Comparison of ENCODE assay signal across 1 cellular context in the genomic region with DNA sequence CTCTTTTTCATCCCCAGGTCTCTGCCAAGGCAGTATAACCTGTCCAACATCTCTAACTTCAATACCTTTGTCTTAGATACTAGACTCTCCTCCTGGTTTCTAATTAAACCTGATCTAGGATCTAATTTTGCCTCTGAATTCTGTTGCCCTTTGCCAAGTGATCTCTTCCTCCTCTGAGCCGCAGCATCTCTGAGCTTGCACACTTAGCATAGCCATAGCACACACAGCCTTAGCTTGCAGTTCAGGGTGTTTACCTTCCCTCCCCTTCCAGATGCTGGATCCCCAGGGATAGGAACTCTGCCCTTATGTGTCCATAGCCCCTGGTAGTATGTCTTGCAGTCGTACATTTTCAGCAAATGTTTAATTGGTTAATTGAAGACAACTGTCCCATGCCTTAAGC.
TF ChIP-seq lines count a peak whose summit lies in the region.

No MANE protein-coding gene starts in this region.

TF ChIP-seq in GM23338, 12 proteins besides CTCF, POLR2A, EP300 and RAD21 (continued from another document):
- TF ChIP-seq, protein P1, sequence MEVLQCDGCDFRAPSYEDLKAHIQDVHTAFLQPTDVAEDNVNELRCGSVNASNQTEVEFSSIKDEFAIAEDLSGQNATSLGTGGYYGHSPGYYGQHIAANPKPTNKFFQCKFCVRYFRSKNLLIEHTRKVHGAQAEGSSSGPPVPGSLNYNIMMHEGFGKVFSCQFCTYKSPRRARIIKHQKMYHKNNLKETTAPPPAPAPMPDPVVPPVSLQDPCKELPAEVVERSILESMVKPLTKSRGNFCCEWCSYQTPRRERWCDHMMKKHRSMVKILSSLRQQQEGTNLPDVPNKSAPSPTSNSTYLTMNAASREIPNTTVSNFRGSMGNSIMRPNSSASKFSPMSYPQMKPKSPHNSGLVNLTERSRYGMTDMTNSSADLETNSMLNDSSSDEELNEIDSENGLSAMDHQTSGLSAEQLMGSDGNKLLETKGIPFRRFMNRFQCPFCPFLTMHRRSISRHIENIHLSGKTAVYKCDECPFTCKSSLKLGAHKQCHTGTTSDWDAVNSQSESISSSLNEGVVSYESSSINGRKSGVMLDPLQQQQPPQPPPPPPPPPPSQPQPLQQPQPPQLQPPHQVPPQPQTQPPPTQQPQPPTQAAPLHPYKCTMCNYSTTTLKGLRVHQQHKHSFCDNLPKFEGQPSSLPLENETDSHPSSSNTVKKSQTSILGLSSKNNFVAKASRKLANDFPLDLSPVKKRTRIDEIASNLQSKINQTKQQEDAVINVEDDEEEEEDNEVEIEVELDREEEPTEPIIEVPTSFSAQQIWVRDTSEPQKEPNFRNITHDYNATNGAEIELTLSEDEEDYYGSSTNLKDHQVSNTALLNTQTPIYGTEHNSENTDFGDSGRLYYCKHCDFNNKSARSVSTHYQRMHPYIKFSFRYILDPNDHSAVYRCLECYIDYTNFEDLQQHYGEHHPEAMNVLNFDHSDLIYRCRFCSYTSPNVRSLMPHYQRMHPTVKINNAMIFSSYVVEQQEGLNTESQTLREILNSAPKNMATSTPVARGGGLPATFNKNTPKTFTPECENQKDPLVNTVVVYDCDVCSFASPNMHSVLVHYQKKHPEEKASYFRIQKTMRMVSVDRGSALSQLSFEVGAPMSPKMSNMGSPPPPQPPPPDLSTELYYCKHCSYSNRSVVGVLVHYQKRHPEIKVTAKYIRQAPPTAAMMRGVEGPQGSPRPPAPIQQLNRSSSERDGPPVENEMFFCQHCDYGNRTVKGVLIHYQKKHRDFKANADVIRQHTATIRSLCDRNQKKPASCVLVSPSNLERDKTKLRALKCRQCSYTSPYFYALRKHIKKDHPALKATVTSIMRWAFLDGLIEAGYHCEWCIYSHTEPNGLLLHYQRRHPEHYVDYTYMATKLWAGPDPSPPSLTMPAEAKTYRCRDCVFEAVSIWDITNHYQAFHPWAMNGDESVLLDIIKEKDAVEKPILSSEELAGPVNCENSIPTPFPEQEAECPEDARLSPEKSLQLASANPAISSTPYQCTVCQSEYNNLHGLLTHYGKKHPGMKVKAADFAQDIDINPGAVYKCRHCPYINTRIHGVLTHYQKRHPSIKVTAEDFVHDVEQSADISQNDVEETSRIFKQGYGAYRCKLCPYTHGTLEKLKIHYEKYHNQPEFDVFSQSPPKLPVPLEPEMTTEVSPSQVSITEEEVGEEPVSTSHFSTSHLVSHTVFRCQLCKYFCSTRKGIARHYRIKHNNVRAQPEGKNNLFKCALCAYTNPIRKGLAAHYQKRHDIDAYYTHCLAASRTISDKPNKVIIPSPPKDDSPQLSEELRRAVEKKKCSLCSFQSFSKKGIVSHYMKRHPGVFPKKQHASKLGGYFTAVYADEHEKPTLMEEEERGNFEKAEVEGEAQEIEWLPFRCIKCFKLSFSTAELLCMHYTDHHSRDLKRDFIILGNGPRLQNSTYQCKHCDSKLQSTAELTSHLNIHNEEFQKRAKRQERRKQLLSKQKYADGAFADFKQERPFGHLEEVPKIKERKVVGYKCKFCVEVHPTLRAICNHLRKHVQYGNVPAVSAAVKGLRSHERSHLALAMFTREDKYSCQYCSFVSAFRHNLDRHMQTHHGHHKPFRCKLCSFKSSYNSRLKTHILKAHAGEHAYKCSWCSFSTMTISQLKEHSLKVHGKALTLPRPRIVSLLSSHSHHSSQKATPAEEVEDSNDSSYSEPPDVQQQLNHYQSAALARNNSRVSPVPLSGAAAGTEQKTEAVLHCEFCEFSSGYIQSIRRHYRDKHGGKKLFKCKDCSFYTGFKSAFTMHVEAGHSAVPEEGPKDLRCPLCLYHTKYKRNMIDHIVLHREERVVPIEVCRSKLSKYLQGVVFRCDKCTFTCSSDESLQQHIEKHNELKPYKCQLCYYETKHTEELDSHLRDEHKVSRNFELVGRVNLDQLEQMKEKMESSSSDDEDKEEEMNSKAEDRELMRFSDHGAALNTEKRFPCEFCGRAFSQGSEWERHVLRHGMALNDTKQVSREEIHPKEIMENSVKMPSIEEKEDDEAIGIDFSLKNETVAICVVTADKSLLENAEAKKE (CRISPR knock-in tag; IDR thresholded peaks at IDR 0.05): no peak
- TF ChIP-seq CREB1 (CRISPR knock-in tag; IDR thresholded peaks at IDR 0.05; ENCODE audit: low read depth): no peak
- no peak for TF ChIP-seq ZNF331 (CRISPR knock-in tag; IDR thresholded peaks at IDR 0.05; ENCODE audit: low read depth)
